ENCODE assay signal across 20 cellular contexts in the genomic region with DNA sequence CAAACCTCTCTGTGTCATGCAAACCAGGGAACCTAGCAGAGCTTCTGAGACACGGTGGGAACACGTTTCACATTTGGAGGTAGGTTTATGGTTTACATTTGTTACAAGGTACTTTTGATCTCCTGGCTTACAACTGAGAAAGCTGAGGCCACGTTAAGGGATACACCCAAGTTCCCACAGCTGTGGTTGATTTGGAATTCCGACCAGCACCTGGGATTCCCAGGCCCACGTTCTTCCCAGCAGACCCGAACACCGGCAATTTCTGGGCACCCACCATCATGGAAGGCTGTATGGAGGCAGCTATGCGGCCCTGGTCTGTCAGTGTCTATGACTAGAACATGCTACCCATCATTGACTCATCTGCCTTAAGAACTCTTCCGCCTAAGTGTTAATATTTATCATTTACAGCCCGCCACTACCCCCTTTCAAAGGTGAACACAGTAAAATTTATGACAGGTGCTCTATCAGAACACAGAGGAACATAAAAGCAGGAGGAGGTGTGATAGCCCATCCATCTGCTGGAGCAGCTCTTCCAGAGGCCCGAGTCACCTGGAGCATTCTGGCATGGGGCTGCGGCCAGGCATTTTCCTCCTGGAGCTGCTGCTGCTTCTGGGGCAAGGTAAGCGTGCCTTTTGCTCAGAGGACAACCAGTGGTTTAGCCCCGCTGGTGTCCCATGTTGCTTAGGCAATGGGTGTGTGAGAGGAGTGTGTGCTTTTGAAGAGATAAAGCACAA. TPM values are rescaled to one million over a fixed set of nuclear protein-coding genes. Genes with fewer than 3 reads are reported as not detected.
DNase-seq lines count a peak whose midpoint lies in the region; ATAC-seq and TF ChIP-seq lines count a peak whose summit lies in the region.
"Had no signal": no experiment of that assay in that cellular context is flagged by ENCODE, and none has a peak within 500 bp of the region (broad histone marks: within the 10 kb centered on the region; RNA-seq: fewer than 3 reads in every experiment).

A gene with protein sequence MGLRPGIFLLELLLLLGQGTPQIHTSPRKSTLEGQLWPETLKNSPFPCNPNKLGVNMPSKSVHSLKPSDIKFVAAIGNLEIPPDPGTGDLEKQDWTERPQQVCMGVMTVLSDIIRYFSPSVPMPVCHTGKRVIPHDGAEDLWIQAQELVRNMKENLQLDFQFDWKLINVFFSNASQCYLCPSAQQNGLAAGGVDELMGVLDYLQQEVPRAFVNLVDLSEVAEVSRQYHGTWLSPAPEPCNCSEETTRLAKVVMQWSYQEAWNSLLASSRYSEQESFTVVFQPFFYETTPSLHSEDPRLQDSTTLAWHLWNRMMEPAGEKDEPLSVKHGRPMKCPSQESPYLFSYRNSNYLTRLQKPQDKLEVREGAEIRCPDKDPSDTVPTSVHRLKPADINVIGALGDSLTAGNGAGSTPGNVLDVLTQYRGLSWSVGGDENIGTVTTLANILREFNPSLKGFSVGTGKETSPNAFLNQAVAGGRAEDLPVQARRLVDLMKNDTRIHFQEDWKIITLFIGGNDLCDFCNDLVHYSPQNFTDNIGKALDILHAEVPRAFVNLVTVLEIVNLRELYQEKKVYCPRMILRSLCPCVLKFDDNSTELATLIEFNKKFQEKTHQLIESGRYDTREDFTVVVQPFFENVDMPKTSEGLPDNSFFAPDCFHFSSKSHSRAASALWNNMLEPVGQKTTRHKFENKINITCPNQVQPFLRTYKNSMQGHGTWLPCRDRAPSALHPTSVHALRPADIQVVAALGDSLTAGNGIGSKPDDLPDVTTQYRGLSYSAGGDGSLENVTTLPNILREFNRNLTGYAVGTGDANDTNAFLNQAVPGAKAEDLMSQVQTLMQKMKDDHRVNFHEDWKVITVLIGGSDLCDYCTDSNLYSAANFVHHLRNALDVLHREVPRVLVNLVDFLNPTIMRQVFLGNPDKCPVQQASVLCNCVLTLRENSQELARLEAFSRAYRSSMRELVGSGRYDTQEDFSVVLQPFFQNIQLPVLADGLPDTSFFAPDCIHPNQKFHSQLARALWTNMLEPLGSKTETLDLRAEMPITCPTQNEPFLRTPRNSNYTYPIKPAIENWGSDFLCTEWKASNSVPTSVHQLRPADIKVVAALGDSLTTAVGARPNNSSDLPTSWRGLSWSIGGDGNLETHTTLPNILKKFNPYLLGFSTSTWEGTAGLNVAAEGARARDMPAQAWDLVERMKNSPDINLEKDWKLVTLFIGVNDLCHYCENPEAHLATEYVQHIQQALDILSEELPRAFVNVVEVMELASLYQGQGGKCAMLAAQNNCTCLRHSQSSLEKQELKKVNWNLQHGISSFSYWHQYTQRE (N-terminal part only) (plus strand): TSS at position 510 of the 734 bp plus-strand sequence. CDS start 55 bp downstream, at position 565.

- no peak within 1 kb of the TSS for H3K4me3 ChIP-seq in mucosa of descending colon

- CTCF ChIA-PET in activated CD8-positive, alpha-beta memory T cell treated with anti-CD3 and anti-CD28 coated beads, Interleukin-2, amount 10 ng/mL, durations not matched to agents 7 days and 5 days (lab: Charles Lee) = interaction anchor here (1.0 kb wide), 1 partner anchor 741 kb away, joined by 3 read pairs; no protein-coding TSS in a partner anchor

- no peaks in the 10 kb centered on the region for H3K4me1 Mint-ChIP-seq in activated CD8-positive, alpha-beta memory T cell treated with anti-CD3 and anti-CD28 coated beads, Interleukin-2, amount 10 ng/mL, durations not matched to agents 7 days and 5 days
- no peaks in the 10 kb centered on the region for H3K4me1 Mint-ChIP-seq in stimulated activated effector memory CD8-positive, alpha-beta T cell treated with anti-CD3 and anti-CD28 coated beads, Interleukin-12 subunit alpha, Interleukin-12 subunit beta, amount 100 ng/mL, for 72 hours
- H3K4me1 Mint-ChIP-seq: IgD-negative memory B cell had no signal

- peaks cover 27% of the 10 kb centered on the region for H3K27me3 Mint-ChIP-seq in activated CD8-positive, alpha-beta memory T cell treated with anti-CD3 and anti-CD28 coated beads, Interleukin-2, amount 10 ng/mL, durations not matched to agents 7 days and 5 days

- H3K9me3 Mint-ChIP-seq in activated CD8-positive, alpha-beta memory T cell treated with anti-CD3 and anti-CD28 coated beads, Interleukin-2, amount 10 ng/mL, durations not matched to agents 7 days and 5 days (ENCODE audit: low read depth) = no peaks in the 10 kb centered on the region
- H3K9me3 Mint-ChIP-seq in stimulated activated effector memory CD8-positive, alpha-beta T cell treated with anti-CD3 and anti-CD28 coated beads, Interleukin-12 subunit alpha, Interleukin-12 subunit beta, amount 100 ng/mL, for 72 hours = no peaks in the 10 kb centered on the region

- peak; percentile 33 for DNase-seq in activated CD8-positive, alpha-beta memory T cell treated with anti-CD3 and anti-CD28 coated beads, Interleukin-2, amount 50 U/mL, for 48 hours
- DNase-seq in activated CD8-positive, alpha-beta memory T cell treated with anti-CD3 and anti-CD28 coated beads, Interleukin-2, amount 10 ng/mL, durations not matched to agents 7 days and 5 days = no peak
- DNase-seq in mucosa of descending colon (peak in 1 of 3 donors; percentile 33), nucleus accumbens (lab: John Stamatoyannopoulos, UW) (no peak), NCI-H146 (lab: John Stamatoyannopoulos, UW) (no peak), NCI-H2081 treated with DMSO at 0.1 percent for 48 hours (lab: John Stamatoyannopoulos, UW) (no peak)
- no peak for DNase-seq in stimulated activated effector memory CD8-positive, alpha-beta T cell treated with anti-CD3 and anti-CD28 coated beads, Interleukin-12 subunit alpha, Interleukin-12 subunit beta, amount 100 ng/mL, for 72 hours (ENCODE audit: low spot score in 2 of 2)
- DNase-seq: ACHN; BE2C; CD4-positive, CD25-positive, alpha-beta regulatory T cell; DMS153; MM.1S; NCI-H1694; NCI-H2029 treated with DMSO at 0.1 percent for 48 hours; NCI-H2227 treated with DMSO at 0.1 percent for 48 hours; NCI-H510A; NCI-H69; SHP77 treated with DMSO at 0.1 percent for 48 hours had no signal

- H3K4me1 ChIP-seq in mucosa of descending colon (ENCODE audit: low read depth) = peaks cover 3% of the 10 kb centered on the region

- no peak within 1 kb of the TSS for H3K27ac Mint-ChIP-seq in activated CD8-positive, alpha-beta memory T cell treated with anti-CD3 and anti-CD28 coated beads, Interleukin-2, amount 10 ng/mL, durations not matched to agents 7 days and 5 days
- peak within 1 kb of the TSS; percentile 58 for H3K27ac Mint-ChIP-seq in stimulated activated effector memory CD8-positive, alpha-beta T cell treated with anti-CD3 and anti-CD28 coated beads, Interleukin-12 subunit alpha, Interleukin-12 subunit beta, amount 100 ng/mL, for 72 hours
- H3K27ac Mint-ChIP-seq: IgD-negative memory B cell had no signal

- no peaks in the 10 kb centered on the region for H3K36me3 ChIP-seq in mucosa of descending colon (ENCODE audit: low read depth)
- H3K36me3 ChIP-seq: BE2C had no signal

- intact Hi-C loops in mucosa of descending colon (cut with DNase I, micrococcal nuclease) = no loop called here

- TF ChIP-seq CTCF in mucosa of descending colon (IDR thresholded peaks at IDR 0.05) = no peak

- H3K36me3 Mint-ChIP-seq in activated CD8-positive, alpha-beta memory T cell treated with anti-CD3 and anti-CD28 coated beads, Interleukin-2, amount 10 ng/mL, durations not matched to agents 7 days and 5 days = no peaks in the 10 kb centered on the region
- H3K36me3 Mint-ChIP-seq in stimulated activated effector memory CD8-positive, alpha-beta T cell treated with anti-CD3 and anti-CD28 coated beads, Interleukin-12 subunit alpha, Interleukin-12 subunit beta, amount 100 ng/mL, for 72 hours = no peaks in the 10 kb centered on the region
- H3K36me3 Mint-ChIP-seq: CD4-positive, CD25-positive, alpha-beta regulatory T cell; IgD-negative memory B cell had no signal

- ATAC-seq in activated CD8-positive, alpha-beta memory T cell treated with anti-CD3 and anti-CD28 coated beads, Interleukin-2, amount 10 ng/mL, durations not matched to agents 7 days and 5 days = no peak
- ATAC-seq in mucosa of descending colon = peak; percentile 70
- no peak for ATAC-seq in stimulated activated effector memory CD8-positive, alpha-beta T cell treated with anti-CD3 and anti-CD28 coated beads, Interleukin-12 subunit alpha, Interleukin-12 subunit beta, amount 100 ng/mL, for 72 hours
- ATAC-seq: Panc1 had no signal

- no peaks in the 10 kb centered on the region for H3K9me3 ChIP-seq in mucosa of descending colon
- H3K9me3 ChIP-seq: BE2C had no signal

- H3K4me3 Mint-ChIP-seq in activated CD8-positive, alpha-beta memory T cell treated with anti-CD3 and anti-CD28 coated beads, Interleukin-2, amount 10 ng/mL, durations not matched to agents 7 days and 5 days = no peak within 1 kb of the TSS
- H3K4me3 Mint-ChIP-seq in stimulated activated effector memory CD8-positive, alpha-beta T cell treated with anti-CD3 and anti-CD28 coated beads, Interleukin-12 subunit alpha, Interleukin-12 subunit beta, amount 100 ng/mL, for 72 hours = no peak within 1 kb of the TSS
- H3K4me3 Mint-ChIP-seq: IgD-negative memory B cell had no signal

RNA-seq across cellular contexts. Expression of the gene that starts here (rescaled TPM):
- 1 to 10 TPM in 1 of 2 experiments, under 1 TPM in 1; 0.67 to 1.2 TPM for total RNA-seq in activated CD8-positive, alpha-beta memory T cell treated with anti-CD3 and anti-CD28 coated beads, Interleukin-2, amount 10 ng/mL, durations not matched to agents 7 days and 5 days
- total RNA-seq in mucosa of descending colon = 1 to 10 TPM; 2.4 to 4.9 (median 3.6) TPM
